In genomic region chr18:29723486-29723885, GRCh38 we compare ENCODE assay signal across 5 cellular contexts.
DNase-seq lines count a peak whose midpoint lies in the region; ATAC-seq, FAIRE-seq and TF ChIP-seq lines count a peak whose summit lies in the region.
"Not testable (repeated sequence)": the region's sequence is repeated elsewhere in the genome, so short reads cannot be mapped to it uniquely, and the experiment has no call there.

No MANE protein-coding gene starts in this region.

- not testable (repeated sequence) for ATAC-seq in upper lobe of right lung

- H3K9ac ChIP-seq in kidney (ENCODE audit: low read length in 2 of 2): not testable (repeated sequence)

- FAIRE-seq in kidney (lab: Jason Lieb, UNC): not testable (repeated sequence)

- H3K36me3 Mint-ChIP-seq in chondrocyte (ENCODE audit: low read depth): not testable (repeated sequence)

- H3K36me3 ChIP-seq in kidney (ENCODE audit: control insufficient read depth in 1 of 2, insufficient read depth in 2 of 2, low read length in 2 of 2); spleen; upper lobe of right lung: not testable (repeated sequence)

- not testable (repeated sequence) for H3K27me3 Mint-ChIP-seq in chondrocyte (ENCODE audit: low read depth)

- not testable (repeated sequence) for H3K4me1 ChIP-seq in kidney (ENCODE audit: control insufficient read depth in 1 of 2, insufficient read depth in 1 of 2, low read depth in 1 of 2, low read length in 2 of 2); spleen; upper lobe of right lung

- H3K27me3 ChIP-seq in spleen (replicated peaks in 1 of 7); upper lobe of right lung: not testable (repeated sequence)

- not testable (repeated sequence) for TF ChIP-seq POLR2A in spleen (IDR thresholded peaks at IDR 0.05)

- H3K27ac Mint-ChIP-seq in chondrocyte (ENCODE audit: unreplicated experiment): not testable (repeated sequence)

- 84 to 96% (median 87%) methylated on average over 5 to 21 of the region's 21 CpGs for WGBS in spleen, 5 donors

- intact Hi-C loops in kidney (cut with DNase I); posterior vena cava (cut with DNase I); spleen (cut with DNase I; ENCODE audit: low total_unique reads); upper lobe of right lung (cut with DNase I): not testable (repeated sequence)

- H3K27ac ChIP-seq in kidney (ENCODE audit: low read depth in 2 of 2, low read length in 2 of 2); spleen; upper lobe of right lung: not testable (repeated sequence)

- DNase-seq in chondrocyte (ENCODE audit: low spot score) (peak; percentile 71), kidney (peak; percentile 48), posterior vena cava (ENCODE audit: low spot score) (peak; percentile 69), spleen (peak; percentile 38), upper lobe of right lung (peak; percentile 41)

- H3K9me3 Mint-ChIP-seq in chondrocyte (ENCODE audit: low read depth): peaks cover 27% of the 10 kb centered on the region

- TF ChIP-seq CTCF in chondrocyte (IDR thresholded peaks at IDR 0.05); kidney (IDR thresholded peaks at IDR 0.05; ENCODE audit: borderline replicate concordance, extremely low read depth, insufficient read depth); spleen (IDR thresholded peaks at IDR 0.05 in 8 of 11, conservative IDR thresholded peaks at IDR 0.05 in 3 of 11); upper lobe of right lung (IDR thresholded peaks at IDR 0.05): not testable (repeated sequence)

- H3K4me3 Mint-ChIP-seq in chondrocyte (ENCODE audit: unreplicated experiment): not testable (repeated sequence)

- H3K4me1 Mint-ChIP-seq in chondrocyte (ENCODE audit: low read depth): not testable (repeated sequence)

- H3K9me3 ChIP-seq in kidney (ENCODE audit: control insufficient read depth in 1 of 2, low read length in 2 of 2); upper lobe of right lung: not testable (repeated sequence)
- peaks cover 0 to 37% (median 12%) of the 10 kb centered on the region in 8 donors for H3K9me3 ChIP-seq in spleen

- H3K4me3 ChIP-seq in kidney (ENCODE audit: low read length in 2 of 2); spleen; upper lobe of right lung: not testable (repeated sequence)
